25 cellular contexts compared by ENCODE assay signal in the genomic region with DNA sequence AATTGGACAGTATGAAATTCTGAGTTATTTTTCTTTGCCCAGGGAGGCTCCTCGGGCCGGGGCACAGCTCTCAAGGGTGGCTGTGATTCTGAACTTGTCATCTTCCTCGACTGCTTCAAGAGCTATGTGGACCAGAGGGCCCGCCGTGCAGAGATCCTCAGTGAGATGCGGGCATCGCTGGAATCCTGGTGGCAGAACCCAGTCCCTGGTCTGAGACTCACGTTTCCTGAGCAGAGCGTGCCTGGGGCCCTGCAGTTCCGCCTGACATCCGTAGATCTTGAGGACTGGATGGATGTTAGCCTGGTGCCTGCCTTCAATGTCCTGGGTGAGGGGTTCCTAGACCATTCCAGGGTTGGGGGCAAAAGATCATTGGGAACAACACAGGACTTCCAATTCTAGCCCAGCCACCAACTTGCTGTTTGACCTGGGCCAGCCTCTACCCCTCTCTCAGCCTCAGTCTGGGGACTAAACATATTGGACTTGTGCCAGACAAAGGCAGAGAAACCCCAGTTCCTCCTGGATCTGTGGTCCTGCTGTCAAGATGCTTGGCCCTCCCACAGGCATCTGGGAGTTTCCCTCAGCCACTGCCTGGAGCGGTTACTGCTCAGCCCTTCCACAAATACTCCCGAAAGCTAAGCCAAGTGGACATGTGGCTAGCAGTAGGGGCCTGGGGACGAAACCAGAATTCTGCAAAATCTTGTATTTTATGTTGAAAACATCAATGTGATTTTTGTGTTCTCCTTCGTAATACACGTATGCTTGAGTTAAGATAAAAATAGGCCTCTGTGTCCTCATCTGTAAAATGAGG. TPM values are rescaled to one million over a fixed set of nuclear protein-coding genes. Genes with fewer than 3 reads are reported as not detected.
A peak's percentile ranks its signal among the peaks of the same experiment; 100 is the strongest.
DNase-seq lines count a peak whose midpoint lies in the region; ATAC-seq, FAIRE-seq and TF ChIP-seq lines count a peak whose summit lies in the region.
"Had no signal": no experiment of that assay in that cellular context is flagged by ENCODE, and none has a peak within 500 bp of the region (broad histone marks: within the 10 kb centered on the region; RNA-seq: fewer than 3 reads in every experiment).

No MANE protein-coding gene starts in this region.

- H3K79me1 ChIP-seq in H1 (ENCODE audit: low read depth, low read length), result no peaks in the 10 kb centered on the region

- H3K4me3 ChIP-seq in H1 (ENCODE audit: extremely low read depth in 1 of 4, insufficient read depth in 2 of 4, low read depth in 3 of 4, low read length in 4 of 4) (no peak overlapping the region), OCI-LY7 (ENCODE audit: low read depth, low read length, poor library complexity, severe bottlenecking) (no peak overlapping the region), prostate gland (no peak overlapping the region)
- H3K4me3 ChIP-seq: BLaER1 treated with 17β-estradiol and CSF1 and Interleukin-3, amounts not matched to agents 10 nM and 100 nM; MG63; SJCRH30 had no signal

- no peak for TF ChIP-seq RAD21 in H1 (IDR thresholded peaks at IDR 0.05 in 1 of 2, conservative IDR thresholded peaks at IDR 0.05 in 1 of 2; ENCODE audit: low read depth in 2 of 2, low read length in 2 of 2)

- no peak overlapping the region for H3K18ac ChIP-seq in H1 (ENCODE audit: extremely low read depth, low read length)

- no peak for TF ChIP-seq CTCF in CD4-positive, alpha-beta T cell (IDR thresholded peaks at IDR 0.05)
- no peak for TF ChIP-seq CTCF in H1 (IDR thresholded peaks at IDR 0.05; ENCODE audit: control extremely low read depth in 1 of 3, insufficient read depth in 1 of 3, low read depth in 1 of 3, low read length in 3 of 3)
- no peak for TF ChIP-seq CTCF in OCI-LY7 (conservative IDR thresholded peaks at IDR 0.05; ENCODE audit: low read length)
- no peak for TF ChIP-seq CTCF in prostate gland (IDR thresholded peaks at IDR 0.05)
- no peak for TF ChIP-seq CTCF in GM20000 (IDR thresholded peaks at IDR 0.05; ENCODE audit: extremely low read depth, missing control alignments)

- no peak overlapping the region for H3K56ac ChIP-seq in H1 (replicated peaks; ENCODE audit: insufficient read length, low read depth, low read length)

- H3K4me1 Mint-ChIP-seq in T-helper 1 cell treated with Interleukin-12 subunit alpha and Interleukin-12 subunit beta and Interleukin-4 antibody, amounts not matched to agents 30 μg/mL and 1 μg/mL, for 36 hours (ENCODE audit: low read depth), result peaks cover 39% of the 10 kb centered on the region
- peaks cover 31% of the 10 kb centered on the region for H3K4me1 Mint-ChIP-seq in CD4-positive, alpha-beta T cell (ENCODE audit: low read depth)

- H3K4me2 ChIP-seq in H1 (ENCODE audit: insufficient read depth in 1 of 2, low read depth in 2 of 2, low read length in 2 of 2) (no peak overlapping the region), OCI-LY7 (ENCODE audit: low read length) (no peak overlapping the region)
- H3K4me2 ChIP-seq: BLaER1 treated with 17β-estradiol and CSF1 and Interleukin-3, amounts not matched to agents 10 nM and 100 nM had no signal

- H2BK15ac ChIP-seq in H1 (ENCODE audit: low read length), result no peak overlapping the region

- H3K9me3 ChIP-seq in CD4-positive, alpha-beta T cell (ENCODE audit: control insufficient read depth, low read length), result no peaks in the 10 kb centered on the region
- H3K9me3 ChIP-seq in H1 (ENCODE audit: insufficient read depth in 2 of 2, low read depth in 1 of 2, low read length in 1 of 2) (no peaks in the 10 kb centered on the region), OCI-LY7 (ENCODE audit: low read length) (no peaks in the 10 kb centered on the region), prostate gland (no peaks in the 10 kb centered on the region)
- H3K9me3 ChIP-seq: BLaER1 treated with 17β-estradiol and CSF1 and Interleukin-3, amounts not matched to agents 10 nM and 100 nM; MG63; SJCRH30 had no signal

- no peak overlapping the region for H3K27ac Mint-ChIP-seq in T-helper 1 cell treated with Interleukin-12 subunit alpha and Interleukin-12 subunit beta and Interleukin-4 antibody, amounts not matched to agents 30 μg/mL and 1 μg/mL, for 36 hours
- no peak overlapping the region for H3K27ac Mint-ChIP-seq in CD4-positive, alpha-beta T cell
- H3K27ac Mint-ChIP-seq: CD8-positive, alpha-beta T cell had no signal

- peak overlapping the region; percentile 15; the same call in 1 of the 2 replicates for H2AK5ac ChIP-seq in H1 (ENCODE audit: low read depth, low read length)

- BruUV-seq in OCI-LY7 (replicated peaks; lab: Mats Ljungman, UMichigan), result no TSS peak

- TF ChIP-seq EP300 in H1 (IDR thresholded peaks at IDR 0.05; ENCODE audit: borderline replicate concordance in 1 of 2, low read depth in 2 of 2, low read length in 2 of 2), result no peak

- no peak overlapping the region for H4K8ac ChIP-seq in H1 (ENCODE audit: extremely low read depth, insufficient read depth, low read length)

- POLR2A ChIA-PET in CD4-positive, alpha-beta T cell (lab: Charles Lee), result interaction anchor here (1.5 kb wide), 1 partner anchor 36 kb away, joined by 5 read pairs; a partner anchor contains a TSS
- POLR2A ChIA-PET in H1 (lab: Charles Lee; ENCODE audit: partially characterized antibody) (no interaction called here), OCI-LY7 (lab: Charles Lee) (interaction anchor here (0.9 kb wide), 1 partner anchor 34 kb away, joined by 4 read pairs; no protein-coding TSS in a partner anchor)

- H3K36me3 Mint-ChIP-seq in T-helper 1 cell treated with Interleukin-12 subunit alpha and Interleukin-12 subunit beta and Interleukin-4 antibody, amounts not matched to agents 30 μg/mL and 1 μg/mL, for 36 hours (ENCODE audit: low read depth), result peaks cover 45% of the 10 kb centered on the region
- peaks cover 44% of the 10 kb centered on the region for H3K36me3 Mint-ChIP-seq in CD4-positive, alpha-beta T cell (ENCODE audit: low read depth)

- H3K27ac ChIP-seq in CD4-positive, alpha-beta T cell (ENCODE audit: low read depth, low read length), result no peak overlapping the region
- no peak overlapping the region for H3K27ac ChIP-seq in H1 (ENCODE audit: low read depth, low read length)
- H3K27ac ChIP-seq in OCI-LY7 (ENCODE audit: low read depth, low read length, poor library complexity, severe bottlenecking), result no peak overlapping the region
- H3K27ac ChIP-seq in prostate gland, result no peak overlapping the region
- H3K27ac ChIP-seq: BLaER1 treated with 17β-estradiol and CSF1 and Interleukin-3, amounts not matched to agents 10 nM and 100 nM; SJCRH30 had no signal

- no peak overlapping the region for H2BK120ac ChIP-seq in H1 (replicated peaks; ENCODE audit: low read depth, low read length)

- no peaks in the 10 kb centered on the region; the same call in 1 of the 2 replicates for H3K23me2 ChIP-seq in H1 (ENCODE audit: low read depth, low read length)

- no peak for ATAC-seq in CD4-positive, alpha-beta T cell (ENCODE audit: poor library complexity)
- ATAC-seq: CD8-positive, alpha-beta T cell; Panc1 had no signal

- H3K4ac ChIP-seq in H1 (replicated peaks; ENCODE audit: insufficient read length, low read depth, low read length), result no peak overlapping the region

- intact Hi-C loops in CD4-positive, alpha-beta T cell (cut with DNase I, micrococcal nuclease), result no loop called here
- intact Hi-C loops in OCI-LY7 (cut with micrococcal nuclease; ENCODE audit: unreplicated experiment) (loop anchor here (2.0 kb wide), 1 partner anchor 37 kb away; a partner anchor contains a TSS), prostate gland (cut with DNase I) (no loop called here)

- DNase-seq in T-helper 1 cell, result no peak
- DNase-seq in CD4-positive, alpha-beta T cell, result no peak
- DNase-seq in RPMI7951 (ENCODE audit: low read depth), result peak; percentile 4
- DNase-seq in H1 (ENCODE audit: low read depth in 1 of 2, low spot score in 2 of 2), result no peak
- DNase-seq in OCI-LY7 (ENCODE audit: low spot score), result no peak
- DNase-seq in prostate gland (ENCODE audit: low spot score), result no peak
- no peak for DNase-seq in GM20000 (ENCODE audit: low spot score)
- DNase-seq: 8988T; CD8-positive, alpha-beta T cell; DND-41; Karpas-422; MG63; NCI-H1092; NCI-H1436; NCI-H187 treated with DMSO at 0.1 percent for 48 hours; NCI-H2227 treated with DMSO at 0.1 percent for 48 hours; NCI-H510A treated with DMSO at 0.1 percent for 48 hours; NCI-H748 treated with DMSO at 0.1 percent for 48 hours; NK-92 treated with Interleukin-12 subunit alpha and Interleukin-12 subunit beta, amount 100 ng/mL, for 24 hours; SJCRH30 had no signal

- no peak overlapping the region for H2BK20ac ChIP-seq in H1 (ENCODE audit: low read length)

- 85% methylated on average over 16 of the region's 16 CpGs; no CpG with 5 or more reads in 1 of the 2 experiments for WGBS in H1 (ENCODE audit: extremely low coverage in 1 of 2, insufficient coverage in 1 of 2, insufficient read length in 1 of 2, insufficient replicate concordance in 2 of 2, low coverage in 1 of 2, low lambda C conversion rate in 2 of 2, missing lambda C conversion rate in 1 of 2), 2 experiments
- 88% methylated on average over 16 of the region's 16 CpGs for WGBS in prostate gland

- H3K4me1 ChIP-seq in H1 (replicated peaks in 1 of 4; ENCODE audit: control insufficient read depth in 3 of 4, insufficient read depth in 4 of 4, low read length in 3 of 4) (peaks cover 0 to 3% (median 2%) of the 10 kb centered on the region in 4 experiments; a peak in 2 of 7 replicates), OCI-LY7 (ENCODE audit: insufficient read depth, low read length, poor library complexity, severe bottlenecking) (peaks cover 31% of the 10 kb centered on the region), prostate gland (replicated peaks) (peaks cover 7% of the 10 kb centered on the region)
- H3K4me1 ChIP-seq: SJCRH30 had no signal

- H3K9me3 Mint-ChIP-seq in T-helper 1 cell treated with Interleukin-12 subunit alpha and Interleukin-12 subunit beta and Interleukin-4 antibody, amounts not matched to agents 30 μg/mL and 1 μg/mL, for 36 hours, result no peaks in the 10 kb centered on the region
- no peaks in the 10 kb centered on the region for H3K9me3 Mint-ChIP-seq in CD4-positive, alpha-beta T cell
- H3K9me3 Mint-ChIP-seq: CD8-positive, alpha-beta T cell had no signal

- no peak overlapping the region for H3K9ac ChIP-seq in H1 (replicated peaks in 1 of 4; ENCODE audit: extremely low read depth in 1 of 4, low read depth in 3 of 4, low read length in 3 of 4)
- H3K9ac ChIP-seq: BLaER1 treated with 17β-estradiol and CSF1 and Interleukin-3, amounts not matched to agents 10 nM and 100 nM had no signal

- no peak for FAIRE-seq in H1 (lab: Jason Lieb, UNC)
- FAIRE-seq: G401.6, GM19239 had no signal

- no peak overlapping the region for H3K14ac ChIP-seq in H1 (ENCODE audit: insufficient read length)

- no peaks in the 10 kb centered on the region for H3K27me3 ChIP-seq in CD4-positive, alpha-beta T cell (ENCODE audit: control insufficient read depth, insufficient read depth, low read length)
- peaks cover 0 to 15% (median 10%) of the 10 kb centered on the region in 4 experiments; a peak in 6 of 7 replicates for H3K27me3 ChIP-seq in H1 (replicated peaks in 1 of 4; ENCODE audit: control insufficient read depth in 3 of 4, extremely low read depth in 1 of 4, insufficient read depth in 3 of 4, low read length in 3 of 4)
- no peaks in the 10 kb centered on the region for H3K27me3 ChIP-seq in prostate gland (replicated peaks; ENCODE audit: insufficient read depth)
- H3K27me3 ChIP-seq: BLaER1 treated with 17β-estradiol and CSF1 and Interleukin-3, amounts not matched to agents 10 nM and 100 nM; MG63; SJCRH30 had no signal

- H4K5ac ChIP-seq in H1 (ENCODE audit: insufficient read length, low read depth, low read length), result no peak overlapping the region

- H3K9me2 ChIP-seq in OCI-LY7 (ENCODE audit: insufficient read depth, low read length), result no peaks in the 10 kb centered on the region

- no peak overlapping the region for H2BK12ac ChIP-seq in H1 (ENCODE audit: low read depth, low read length)

- peak overlapping the region; percentile 31 for H3K4me3 Mint-ChIP-seq in T-helper 1 cell treated with Interleukin-12 subunit alpha and Interleukin-12 subunit beta and Interleukin-4 antibody, amounts not matched to agents 30 μg/mL and 1 μg/mL, for 36 hours
- peak overlapping the region; percentile 16 for H3K4me3 Mint-ChIP-seq in CD4-positive, alpha-beta T cell
- H3K4me3 Mint-ChIP-seq: CD8-positive, alpha-beta T cell had no signal

- H3K23ac ChIP-seq in H1 (ENCODE audit: insufficient read length), result no peak overlapping the region

- TF ChIP-seq POLR2A in H1 (IDR thresholded peaks at IDR 0.05; ENCODE audit: control extremely low read depth in 1 of 2, low read depth in 2 of 2, low read length in 2 of 2), result no peak
- TF ChIP-seq POLR2A in prostate gland (IDR thresholded peaks at IDR 0.05), result no peak

- H2AFZ ChIP-seq in H1 (ENCODE audit: low read length) (no peak overlapping the region), OCI-LY7 (ENCODE audit: low read length) (no peak overlapping the region)

- H4K91ac ChIP-seq in H1 (replicated peaks; ENCODE audit: insufficient read length, low read length), result no peak overlapping the region

- no peaks in the 10 kb centered on the region for H3K79me2 ChIP-seq in H1 (ENCODE audit: control insufficient read depth in 1 of 2, insufficient read depth in 2 of 2, low read length in 2 of 2)
- no peaks in the 10 kb centered on the region for H3K79me2 ChIP-seq in OCI-LY7 (ENCODE audit: insufficient read depth, low read depth, low read length)

- no peak overlapping the region for H2BK5ac ChIP-seq in H1 (ENCODE audit: low read depth, low read length)

- H4K20me1 ChIP-seq in H1 (replicated peaks in 1 of 2; ENCODE audit: control insufficient read depth in 1 of 2, insufficient read depth in 2 of 2, low read length in 2 of 2), result no peaks in the 10 kb centered on the region
- no peaks in the 10 kb centered on the region for H4K20me1 ChIP-seq in OCI-LY7 (ENCODE audit: insufficient read depth, low read length)
- H4K20me1 ChIP-seq: BLaER1 treated with 17β-estradiol and CSF1 and Interleukin-3, amounts not matched to agents 10 nM and 100 nM had no signal

- CTCF ChIA-PET in CD4-positive, alpha-beta T cell (lab: Charles Lee), result no interaction called here
- CTCF ChIA-PET in H1 (lab: Charles Lee; ENCODE audit: partially characterized antibody) (interaction anchor here (0.7 to 2.1 kb wide), 3 partner anchors 10 to 119 kb away, joined by 3 to 7 read pairs (median 4); no protein-coding TSS in a partner anchor), OCI-LY7 (lab: Charles Lee; ENCODE audit: unreplicated experiment) (interaction anchor here (0.6 kb wide), 1 partner anchor 22 kb away, joined by 3 read pairs; no protein-coding TSS in a partner anchor)

- H3K27me3 Mint-ChIP-seq in T-helper 1 cell treated with Interleukin-12 subunit alpha and Interleukin-12 subunit beta and Interleukin-4 antibody, amounts not matched to agents 30 μg/mL and 1 μg/mL, for 36 hours (ENCODE audit: low read depth), result no peaks in the 10 kb centered on the region
- no peaks in the 10 kb centered on the region for H3K27me3 Mint-ChIP-seq in CD4-positive, alpha-beta T cell

- H3K36me3 ChIP-seq in H1 (ENCODE audit: control insufficient read depth in 2 of 4, insufficient read depth in 4 of 4, low read length in 3 of 4) (no peaks in the 10 kb centered on the region), OCI-LY7 (ENCODE audit: insufficient read depth, low read length) (no peaks in the 10 kb centered on the region), prostate gland (no peaks in the 10 kb centered on the region)
- H3K36me3 ChIP-seq: SJCRH30 had no signal

RNA-seq across cellular contexts. Expression of a gene that starts 3.5 kb away (rescaled TPM):
- total RNA-seq in CD4-positive, alpha-beta T cell, result 10 to 100 TPM; 13.9 to 14.5 TPM
- total RNA-seq in RPMI7951 (2014; rRNA removed; shearing (Covaris generic)), result 23.9 and 24.8 TPM in 2 replicates
- total RNA-seq in H1 (2021; fragmentation: NEBNext Ultra II Directional; extraction: Animal tissue kit (Norgen Biotek cat#: 25700)), result 0.73 and 1.1 TPM in 2 replicates
- 3.7 and 4.3 TPM in 2 replicates for polyA plus RNA-seq in H1 (2011; rRNA removed)
- polyA plus RNA-seq in H1 (2011; cell fraction: cytosol; rRNA removed), result 1.8 TPM
- polyA plus RNA-seq in H1 (2011; cell fraction: nucleus; rRNA removed), result 3.3 TPM
- 1.1 to 2.0 TPM (median 1.6 TPM) in 4 replicates for polyA plus RNA-seq in H1 (2012, experiment 1 of 2)
- polyA plus RNA-seq in H1 (2012, experiment 2 of 2), result 0.89 TPM
- polyA plus RNA-seq in H1 (2013, experiment 1 of 2), result 0.49 TPM
- polyA plus RNA-seq in H1 (2013, experiment 2 of 2), result 0.42 TPM
- 3.6 and 9.5 TPM in 2 replicates for polyA minus RNA-seq in H1 (2011; rRNA and poly(A)+ RNA removed)
- 3.4 TPM for polyA minus RNA-seq in H1 (2011; cell fraction: cytosol; rRNA and poly(A)+ RNA removed)
- 2.7 TPM for polyA minus RNA-seq in H1 (2011; cell fraction: nucleus; rRNA and poly(A)+ RNA removed)
- 0.79 and 4.7 TPM in 2 replicates for total RNA-seq in OCI-LY7 (2014; rRNA removed; shearing (Covaris generic))
- total RNA-seq in OCI-LY7 (2022) (5.4 and 9.2 TPM in 2 replicates), prostate gland (10 to 100 TPM in 1 of 2 donors, 1 to 10 TPM in 1; 8.7 to 11.2 TPM)

RNA-seq across cellular contexts. Expression of a gene that starts 35.0 kb away (rescaled TPM):
- total RNA-seq in CD4-positive, alpha-beta T cell, result 1 to 10 TPM; 2.6 to 3.4 TPM
- 12.4 and 13.1 TPM in 2 replicates for total RNA-seq in RPMI7951 (2014; rRNA removed; shearing (Covaris generic))
- not detected in 2 replicates for total RNA-seq in H1 (2021; fragmentation: NEBNext Ultra II Directional; extraction: Animal tissue kit (Norgen Biotek cat#: 25700))
- polyA plus RNA-seq in H1 (2011; rRNA removed), result 0.13 and 0.23 TPM in 2 replicates
- 0.10 TPM for polyA plus RNA-seq in H1 (2011; cell fraction: cytosol; rRNA removed)
- polyA plus RNA-seq in H1 (2011; cell fraction: nucleus; rRNA removed), result 0.06 TPM
- polyA plus RNA-seq in H1 (2012, experiment 1 of 2), result 0.26 to 0.72 TPM (median 0.36 TPM) in 3 of 4 replicates, not detected in the other
- 0.17 TPM for polyA plus RNA-seq in H1 (2012, experiment 2 of 2)
- polyA plus RNA-seq in H1 (2013, experiment 1 of 2), result not detected
- not detected for polyA plus RNA-seq in H1 (2013, experiment 2 of 2)
- not detected in 2 replicates for polyA minus RNA-seq in H1 (2011; rRNA and poly(A)+ RNA removed)
- polyA minus RNA-seq in H1 (2011; cell fraction: cytosol; rRNA and poly(A)+ RNA removed), result not detected
- polyA minus RNA-seq in H1 (2011; cell fraction: nucleus; rRNA and poly(A)+ RNA removed), result not detected
- total RNA-seq in OCI-LY7 (2014; rRNA removed; shearing (Covaris generic)), result 40.3 and 49.6 TPM in 2 replicates
- total RNA-seq in OCI-LY7 (2022) (53.7 and 56.3 TPM in 2 replicates), prostate gland (10 to 100 TPM in 1 of 2 donors, 1 to 10 TPM in 1; 8.2 to 14.2 TPM)
- total RNA-seq: SJCRH30 had no signal

RNA-seq across cellular contexts. Expression of a gene that starts 36.6 kb away (rescaled TPM):
- total RNA-seq in CD4-positive, alpha-beta T cell, result 10 to 100 TPM; 15.0 to 16.2 TPM
- total RNA-seq in RPMI7951 (2014; rRNA removed; shearing (Covaris generic)), result 19.4 and 27.5 TPM in 2 replicates
- not detected in 2 replicates for total RNA-seq in H1 (2021; fragmentation: NEBNext Ultra II Directional; extraction: Animal tissue kit (Norgen Biotek cat#: 25700))
- polyA plus RNA-seq in H1 (2011; rRNA removed), result 0.06 TPM in 1 of 2 replicates, not detected in the other
- polyA plus RNA-seq in H1 (2011; cell fraction: cytosol; rRNA removed), result not detected
- polyA plus RNA-seq in H1 (2011; cell fraction: nucleus; rRNA removed), result not detected
- polyA plus RNA-seq in H1 (2012, experiment 1 of 2), result 0.06 to 0.20 TPM in 2 of 4 replicates, not detected in the others
- polyA plus RNA-seq in H1 (2012, experiment 2 of 2), result not detected
- polyA plus RNA-seq in H1 (2013, experiment 1 of 2), result 0.02 TPM
- polyA plus RNA-seq in H1 (2013, experiment 2 of 2), result 0.06 TPM
- polyA minus RNA-seq in H1 (2011; rRNA and poly(A)+ RNA removed), result 0.06 and 0.07 TPM in 2 replicates
- not detected for polyA minus RNA-seq in H1 (2011; cell fraction: cytosol; rRNA and poly(A)+ RNA removed)
- polyA minus RNA-seq in H1 (2011; cell fraction: nucleus; rRNA and poly(A)+ RNA removed), result not detected
- 22.7 and 33.2 TPM in 2 replicates for total RNA-seq in OCI-LY7 (2014; rRNA removed; shearing (Covaris generic))
- 46.8 and 52.6 TPM in 2 replicates for total RNA-seq in OCI-LY7 (2022)
- 10 to 100 TPM in 1 of 2 donors, 1 to 10 TPM in 1; 9.7 to 12.4 TPM for total RNA-seq in prostate gland
- total RNA-seq: SJCRH30 had no signal
